ENCODE assay signal across 16 cellular contexts in the genomic region with DNA sequence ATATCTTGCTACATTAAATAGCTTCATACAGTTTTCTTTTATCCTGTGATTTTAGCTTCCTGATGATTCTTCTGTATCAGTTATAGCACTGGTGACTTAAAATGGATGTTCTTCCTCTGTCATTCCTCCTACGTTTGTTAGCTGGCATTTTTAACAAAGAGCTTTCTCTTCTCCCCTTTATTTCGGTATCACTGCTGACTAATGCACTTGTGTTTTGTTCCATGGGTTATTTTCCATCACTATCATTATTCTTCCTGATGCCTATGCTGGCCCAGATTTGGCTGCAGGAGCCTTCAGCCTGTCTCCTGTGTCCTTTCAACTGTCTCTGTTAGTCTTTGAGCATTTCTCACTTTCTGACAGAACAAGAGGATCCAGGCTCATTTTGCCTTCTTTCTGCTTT. TPM values are rescaled to one million over a fixed set of nuclear protein-coding genes. Genes with fewer than 3 reads are reported as not detected.
DNase-seq lines count a peak whose midpoint lies in the region; ATAC-seq, FAIRE-seq and TF ChIP-seq lines count a peak whose summit lies in the region.
"Had no signal": no experiment of that assay in that cellular context is flagged by ENCODE, and none has a peak within 500 bp of the region (broad histone marks: within the 10 kb centered on the region; RNA-seq: fewer than 3 reads in every experiment).

No MANE protein-coding gene starts in this region.

- no peak for TF ChIP-seq EP300 in HepG2 (IDR thresholded peaks at IDR 0.05; ENCODE audit: low read depth in 2 of 2, low read length in 2 of 2)
- TF ChIP-seq EP300 in HepG2 (CRISPR knock-in tag; IDR thresholded peaks at IDR 0.05; ENCODE audit: borderline replicate concordance) = no peak

- in situ Hi-C loops in HepG2 (cut with HindIII; ENCODE audit: extremely low pct_ligation_motif_present, low pct_unique_long_range_greater_than_20kb) = no loop called here

- no peak for TF ChIP-seq CTCF in HepG2 (CRISPR knock-in tag; IDR thresholded peaks at IDR 0.05)

- H3K9me3 ChIP-seq in mesenchymal stem cell (ENCODE audit: control insufficient read depth, low read length) (no peaks in the 10 kb centered on the region), HepG2 (ENCODE audit: low read length) (no peaks in the 10 kb centered on the region)
- H3K9me3 ChIP-seq: HAP-1 had no signal

- intact Hi-C loops in HepG2 (cut with micrococcal nuclease; ENCODE audit: unreplicated experiment) = no loop called here

- H3K36me3 ChIP-seq in mesenchymal stem cell (ENCODE audit: control insufficient read depth in 1 of 2, insufficient read depth in 2 of 2, low read depth in 1 of 2, low read length in 2 of 2) (peaks cover 42 to 95% of the 10 kb centered on the region in 2 experiments), HepG2 (replicated peaks in 1 of 2; ENCODE audit: control insufficient read depth in 1 of 2, insufficient read depth in 2 of 2, low read length in 2 of 2) (peaks cover 28 to 89% of the 10 kb centered on the region in 2 experiments)

- no peak overlapping the region for H2BK12ac ChIP-seq in mesenchymal stem cell (ENCODE audit: low read length in 2 of 2)

- H3K14ac ChIP-seq in mesenchymal stem cell (ENCODE audit: low read length in 2 of 2) = no peak overlapping the region

- no peak for TF ChIP-seq POLR2A in HepG2 (IDR thresholded peaks at IDR 0.05; ENCODE audit: insufficient read depth in 1 of 2, low read depth in 2 of 2, low read length in 2 of 2)

- H3K4ac ChIP-seq in mesenchymal stem cell (ENCODE audit: low read depth in 1 of 2, low read length in 2 of 2) = no peak overlapping the region

- CTCF ChIA-PET in activated naive CD4-positive, alpha-beta T cell treated with anti-CD3 and anti-CD28 coated beads, Interleukin-2, amount 10 ng/mL, durations not matched to agents 7 days and 5 days (lab: Charles Lee) = no interaction called here
- CTCF ChIA-PET in HepG2 (lab: Yijun Ruan, JAX; ENCODE audit: low intra/inter-chr PET ratio, low total read pairs) = no interaction called here

- H3K27ac Mint-ChIP-seq in activated naive CD4-positive, alpha-beta T cell treated with anti-CD3 and anti-CD28 coated beads, Interleukin-2, amount 10 ng/mL, durations not matched to agents 7 days and 5 days = no peak overlapping the region
- H3K27ac Mint-ChIP-seq: B cell; CD4-positive, alpha-beta T cell had no signal

- no peaks in the 10 kb centered on the region for H3K4me1 Mint-ChIP-seq in activated naive CD4-positive, alpha-beta T cell treated with anti-CD3 and anti-CD28 coated beads, Interleukin-2, amount 10 ng/mL, durations not matched to agents 7 days and 5 days
- H3K4me1 Mint-ChIP-seq: B cell had no signal

- FAIRE-seq in HepG2 (lab: Jason Lieb, UNC) = no peak
- FAIRE-seq: GM12878, GM19239, H1 had no signal

- H3K4me3 ChIP-seq in mesenchymal stem cell (ENCODE audit: insufficient read depth in 1 of 2, low read depth in 1 of 2, low read length in 2 of 2) (no peak overlapping the region), HepG2 (replicated peaks in 1 of 3; ENCODE audit: insufficient read depth in 1 of 3, low read depth in 2 of 3, low read length in 3 of 3) (no peak overlapping the region)
- H3K4me3 ChIP-seq: GM12878, HAP-1 had no signal

- H3K23ac ChIP-seq in mesenchymal stem cell (ENCODE audit: low read length in 2 of 2) = no peak overlapping the region

- ATAC-seq in HepG2 = no peak
- ATAC-seq: GM12878 had no signal

- H4K8ac ChIP-seq in mesenchymal stem cell (ENCODE audit: low read length) = no peak overlapping the region

- no peak overlapping the region for H2AK5ac ChIP-seq in mesenchymal stem cell (ENCODE audit: low read length, severe bottlenecking)

- H4K91ac ChIP-seq in mesenchymal stem cell (ENCODE audit: low read length) = no peak overlapping the region

- peak; percentile 53 for DNase-seq in COLO829 (ENCODE audit: low spot score)
- peak in 7 of 61 donors; percentile 3 to 49 (median 16) for DNase-seq in caudate nucleus (lab: John Stamatoyannopoulos, UW)
- DNase-seq in middle frontal gyrus (ENCODE audit: extremely low spot score, low spot score) = peak; percentile 8
- DNase-seq in superior temporal gyrus (ENCODE audit: extremely low spot score) = peak; percentile 24
- DNase-seq in mesenchymal stem cell = no peak
- no peak for DNase-seq in activated naive CD4-positive, alpha-beta T cell treated with anti-CD3 and anti-CD28 coated beads, Interleukin-2, amount 10 ng/mL, durations not matched to agents 7 days and 5 days
- DNase-seq in HepG2 (ENCODE audit: low spot score) = no peak
- DNase-seq: ACHN; C1 segment of cervical spinal cord; CD4-positive, alpha-beta T cell; DMS79 had no signal

- H2BK5ac ChIP-seq in mesenchymal stem cell (ENCODE audit: low read depth, low read length, poor library complexity, severe bottlenecking) = no peak overlapping the region

- WGBS in mesenchymal stem cell = 100% methylated on average over 2 of the region's 2 CpGs
- 99% methylated on average over 2 of the region's 2 CpGs for WGBS in HepG2 (ENCODE audit: low lambda C conversion rate)

- no peaks in the 10 kb centered on the region for H4K20me1 ChIP-seq in HepG2 (ENCODE audit: insufficient read depth, low read length)

- POLR2A ChIA-PET in HepG2 (lab: Yijun Ruan, JAX) = no interaction called here

- H3K36me3 Mint-ChIP-seq in activated naive CD4-positive, alpha-beta T cell treated with anti-CD3 and anti-CD28 coated beads, Interleukin-2, amount 10 ng/mL, durations not matched to agents 7 days and 5 days = peaks cover 81% of the 10 kb centered on the region

- H3K27ac ChIP-seq in caudate nucleus (ENCODE audit: low read depth, low read length) (peak overlapping the region; percentile 85), mesenchymal stem cell (ENCODE audit: low read length, poor library complexity, severe bottlenecking) (no peak overlapping the region), HepG2 (ENCODE audit: extremely low read length, insufficient read depth, low read length) (no peak overlapping the region)

- H3K4me3 Mint-ChIP-seq in activated naive CD4-positive, alpha-beta T cell treated with anti-CD3 and anti-CD28 coated beads, Interleukin-2, amount 10 ng/mL, durations not matched to agents 7 days and 5 days = no peak overlapping the region
- H3K4me3 Mint-ChIP-seq: B cell; CD4-positive, alpha-beta T cell had no signal

- H3K4me1 ChIP-seq in mesenchymal stem cell (ENCODE audit: control insufficient read depth, insufficient read depth, low read depth, low read length) = no peaks in the 10 kb centered on the region
- H3K4me1 ChIP-seq in HepG2 (ENCODE audit: insufficient read depth, low read length) = no peaks in the 10 kb centered on the region
- H3K4me1 ChIP-seq: HAP-1 had no signal

- no peaks in the 10 kb centered on the region for H3K27me3 Mint-ChIP-seq in activated naive CD4-positive, alpha-beta T cell treated with anti-CD3 and anti-CD28 coated beads, Interleukin-2, amount 10 ng/mL, durations not matched to agents 7 days and 5 days
- H3K27me3 Mint-ChIP-seq: B cell; CD4-positive, alpha-beta T cell had no signal

- H3K9me3 Mint-ChIP-seq in activated naive CD4-positive, alpha-beta T cell treated with anti-CD3 and anti-CD28 coated beads, Interleukin-2, amount 10 ng/mL, durations not matched to agents 7 days and 5 days = no peaks in the 10 kb centered on the region
- H3K9me3 Mint-ChIP-seq: CD4-positive, alpha-beta T cell had no signal

- no peaks in the 10 kb centered on the region for H3K79me2 ChIP-seq in HepG2 (ENCODE audit: insufficient read depth, low read length)

- H2BK120ac ChIP-seq in mesenchymal stem cell (ENCODE audit: low read depth, low read length) = no peak overlapping the region

- H3K4me2 ChIP-seq in mesenchymal stem cell (ENCODE audit: low read length, poor library complexity, severe bottlenecking) (no peak overlapping the region), HepG2 (ENCODE audit: low read depth, low read length) (no peak overlapping the region)

- H3K27me3 ChIP-seq in mesenchymal stem cell (ENCODE audit: control insufficient read depth in 1 of 2, insufficient read depth in 1 of 2, low read length in 2 of 2) = no peaks in the 10 kb centered on the region
- no peaks in the 10 kb centered on the region for H3K27me3 ChIP-seq in HepG2 (ENCODE audit: control insufficient read depth in 1 of 2, insufficient read depth in 2 of 2, low read length in 2 of 2)

- peaks cover 40% of the 10 kb centered on the region for H3K79me1 ChIP-seq in mesenchymal stem cell (replicated peaks; ENCODE audit: low read length, poor library complexity, severe bottlenecking)

- H2AFZ ChIP-seq in mesenchymal stem cell (ENCODE audit: low read depth, low read length) (no peak overlapping the region), HepG2 (ENCODE audit: low read length) (no peak overlapping the region)

- no TSS peak for BruUV-seq in HepG2 (replicated peaks; lab: Mats Ljungman, UMichigan)

- no peak for TF ChIP-seq RAD21 in HepG2 (CRISPR knock-in tag; IDR thresholded peaks at IDR 0.05)

- H3K9ac ChIP-seq in mesenchymal stem cell (ENCODE audit: low read length) (no peak overlapping the region), HepG2 (ENCODE audit: insufficient read depth, low read depth, low read length) (no peak overlapping the region)

- H3K18ac ChIP-seq in mesenchymal stem cell (ENCODE audit: low read depth in 1 of 2, low read length in 2 of 2) = no peak overlapping the region

- no peak overlapping the region for H2BK15ac ChIP-seq in mesenchymal stem cell (ENCODE audit: low read depth, poor library complexity, severe bottlenecking)

RNA-seq across cellular contexts. Expression of gene BMS1, which starts 13.1 kb away (rescaled TPM):
- 11.9 TPM for polyA plus RNA-seq in mesenchymal stem cell (2013, experiment 1 of 2)
- polyA plus RNA-seq in mesenchymal stem cell (2013, experiment 2 of 2) = 11.9 TPM
- 25.2 and 41.1 TPM in 2 replicates for total RNA-seq in HepG2 (2016; rRNA removed; fragmentation: Illumina TruSeq; extraction: Trizol)
- 1.7 and 2.0 TPM in 2 replicates for total RNA-seq in HepG2 (2016; cell fraction: cytosol; rRNA removed; fragmentation: Illumina TruSeq; extraction: Trizol; ENCODE audit: low read depth)
- 25.2 and 40.3 TPM in 2 replicates for total RNA-seq in HepG2 (2016; cell fraction: insoluble cytoplasmic fraction; rRNA removed; fragmentation: Illumina TruSeq; extraction: Trizol)
- total RNA-seq in HepG2 (2016; cell fraction: membrane; rRNA removed; fragmentation: Illumina TruSeq; extraction: Trizol) = 4.9 TPM in 2 replicates
- 21.4 and 22.2 TPM in 2 replicates for total RNA-seq in HepG2 (2016; cell fraction: nucleus; rRNA removed; fragmentation: Illumina TruSeq; extraction: Trizol)
- 3.8 and 3.9 TPM in 2 replicates for polyA plus RNA-seq in HepG2 (2011; rRNA removed)
- polyA plus RNA-seq in HepG2 (2011; cell fraction: cytosol; rRNA removed) = 2.2 and 3.1 TPM in 2 replicates
- 4.1 and 5.5 TPM in 2 replicates for polyA plus RNA-seq in HepG2 (2011; cell fraction: nucleus; rRNA removed)
- polyA plus RNA-seq in HepG2 (2012) = 12.4 and 14.5 TPM in 2 replicates
- 0.86 and 0.88 TPM in 2 replicates for polyA plus RNA-seq in HepG2 (2016; cell fraction: cytosol; fragmentation: Illumina TruSeq; extraction: Trizol; ENCODE audit: low read depth)
- 30.1 and 30.6 TPM in 2 replicates for polyA plus RNA-seq in HepG2 (2016; cell fraction: insoluble cytoplasmic fraction; fragmentation: Illumina TruSeq; extraction: Trizol; ENCODE audit: low read depth)
- polyA plus RNA-seq in HepG2 (2016; cell fraction: membrane; fragmentation: Illumina TruSeq; extraction: Trizol; ENCODE audit: low read depth) = 1.6 and 2.0 TPM in 2 replicates
- 23.1 and 25.2 TPM in 2 replicates for polyA plus RNA-seq in HepG2 (2016; cell fraction: nucleus; fragmentation: Illumina TruSeq; extraction: Trizol; ENCODE audit: insufficient read depth, low read depth)
- 3.3 and 6.8 TPM in 2 replicates for polyA minus RNA-seq in HepG2 (2011; rRNA and poly(A)+ RNA removed; ENCODE audit: low replicate concordance)
- 7.6 TPM in 2 replicates for polyA minus RNA-seq in HepG2 (2011; cell fraction: cytosol; rRNA and poly(A)+ RNA removed)
- 13.9 and 16.9 TPM in 2 replicates for polyA minus RNA-seq in HepG2 (2011; cell fraction: nucleus; rRNA and poly(A)+ RNA removed)

Comparison
In these comparisons a context has a peak if more than half of its experiments do, and no peak if none do; other contexts are left out.
1. DNase-seq: peak in COLO829 (single experiment), middle frontal gyrus (single experiment) and superior temporal gyrus (single experiment); none in mesenchymal stem cell (single experiment), activated naive CD4-positive, alpha-beta T cell treated with anti-CD3 and anti-CD28 coated beads, Interleukin-2, amount 10 ng/mL, durations not matched to agents 7 days and 5 days (single experiment) and HepG2 (single experiment).